9 cellular contexts compared by ENCODE assay signal in the genomic region with DNA sequence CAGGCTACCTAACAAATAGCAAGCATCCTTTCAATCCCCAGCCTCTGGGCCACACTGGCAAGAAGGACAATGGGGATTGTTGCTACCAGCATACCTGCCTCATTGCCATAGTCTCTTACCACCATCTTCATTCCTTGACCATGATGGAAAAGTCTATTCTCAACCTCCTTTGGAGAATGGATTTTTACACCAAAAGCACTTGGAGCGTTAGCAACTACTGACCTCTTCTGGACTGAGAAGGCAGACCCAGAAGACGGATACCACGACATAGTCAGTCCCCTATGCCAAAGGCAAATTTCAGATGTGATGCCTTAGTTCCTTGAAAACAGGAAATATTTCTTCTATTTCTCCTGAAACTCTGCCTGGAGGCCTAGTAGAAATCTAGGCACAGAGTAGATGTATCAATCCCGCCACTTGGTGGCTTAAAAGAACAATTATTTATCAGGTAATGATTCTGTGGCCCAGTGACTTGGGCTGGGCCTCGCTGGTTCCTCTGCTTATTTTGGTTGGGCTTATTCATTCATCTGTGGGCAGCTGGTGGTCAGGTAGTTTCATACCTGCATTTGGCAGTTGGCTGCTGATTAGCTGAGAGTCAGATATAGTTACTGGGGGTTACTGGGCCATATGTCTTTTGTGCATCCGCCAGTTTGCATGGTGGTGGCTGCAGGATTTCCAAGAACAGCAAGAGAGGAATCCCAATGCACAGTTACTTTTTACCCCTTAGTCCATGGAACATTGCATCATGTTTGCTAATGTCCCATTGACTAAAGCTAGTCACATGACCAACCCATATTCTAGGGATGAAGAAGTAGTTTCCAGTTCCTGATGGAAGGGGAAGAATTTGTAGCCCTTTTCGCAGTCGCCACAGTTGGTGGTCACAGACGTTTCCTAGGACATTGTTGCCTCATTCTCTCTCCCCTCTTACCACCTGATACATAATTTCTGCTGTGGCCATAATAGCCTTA.
DNase-seq lines count a peak whose midpoint lies in the region; ATAC-seq and TF ChIP-seq lines count a peak whose summit lies in the region.
"Had no signal": no experiment of that assay in that cellular context is flagged by ENCODE, and none has a peak within 500 bp of the region (broad histone marks: within the 10 kb centered on the region; RNA-seq: fewer than 3 reads in every experiment).

No MANE protein-coding gene starts in this region.

- H3K4me1 ChIP-seq in ascending aorta (no peaks in the 10 kb centered on the region), right lobe of liver (no peaks in the 10 kb centered on the region), uterus (no peaks in the 10 kb centered on the region)
- H3K4me1 ChIP-seq: gastroesophageal sphincter had no signal

- peak; percentile 68 for TF ChIP-seq CTCF in BJ (IDR thresholded peaks at IDR 0.05; ENCODE audit: insufficient read depth, low read depth, low read length)
- TF ChIP-seq CTCF in ascending aorta (IDR thresholded peaks at IDR 0.05), result peak in 2 of 3 experiments; percentile 38 to 47
- TF ChIP-seq CTCF in right lobe of liver (IDR thresholded peaks at IDR 0.05), result peak in 3 of 4 donors; percentile 32 to 51 (median 38)
- no peak for TF ChIP-seq CTCF in uterus (IDR thresholded peaks at IDR 0.05)

- H3K27ac ChIP-seq in ascending aorta (no peak overlapping the region), right lobe of liver (no peak overlapping the region), uterus (no peak overlapping the region)
- H3K27ac ChIP-seq: gastroesophageal sphincter had no signal

- H3K9me3 ChIP-seq in ascending aorta, result no peaks in the 10 kb centered on the region
- no peaks in the 10 kb centered on the region for H3K9me3 ChIP-seq in right lobe of liver
- no peaks in the 10 kb centered on the region for H3K9me3 ChIP-seq in uterus
- H3K9me3 ChIP-seq: gastroesophageal sphincter had no signal

- WGBS in right lobe of liver (ENCODE audit: insufficient coverage, low coverage, low lambda C conversion rate, missing lambda C conversion rate), result 76% methylated on average over 9 of the region's 9 CpGs

- ATAC-seq in right lobe of liver (peak; percentile 40 to 67 (median 52)), HG02885 (IDR thresholded peaks at IDR 0.05; ENCODE audit: poor library complexity, unreplicated experiment) (no peak)
- ATAC-seq: gastroesophageal sphincter had no signal

- H3K27me3 ChIP-seq in BJ (ENCODE audit: control insufficient read depth, insufficient read depth, low read length) (peaks cover 6% of the 10 kb centered on the region; the same call in 1 of the 2 replicates), ascending aorta (no peaks in the 10 kb centered on the region), right lobe of liver (no peaks in the 10 kb centered on the region), uterus (no peaks in the 10 kb centered on the region)

- intact Hi-C loops in ascending aorta (cut with DNase I), result loop anchor here (5.0 kb wide), 1 partner anchor 906 kb away; no protein-coding TSS in a partner anchor
- intact Hi-C loops in right lobe of liver (cut with DNase I), result no loop called here
- intact Hi-C loops in uterus (cut with DNase I; ENCODE audit: low total_unique reads), result no loop called here

- DNase-seq in BJ (ENCODE audit: low read depth) (no peak), HCEC 1CT (peak; percentile 16), ascending aorta (ENCODE audit: low spot score in 2 of 2) (no peak), right lobe of liver (no peak), NCI-H2029 (lab: John Stamatoyannopoulos, UW) (no peak), uterus (no peak)
- no peak for DNase-seq in effector CD8-positive, alpha-beta T cell (lab: John Stamatoyannopoulos, UW)

- TF ChIP-seq POLR2A in right lobe of liver (IDR thresholded peaks at IDR 0.05) (no peak), uterus (IDR thresholded peaks at IDR 0.05) (no peak)

- CTCF ChIA-PET in BJ (lab: Yijun Ruan, JAX), result interaction anchor here (0.6 to 4.0 kb wide), 13 partner anchors 9 to 906 kb away, joined by 3 to 21 read pairs (median 3); a partner anchor contains a TSS

- H3K4me3 ChIP-seq in BJ (ENCODE audit: low read depth, low read length), result no peak overlapping the region
- no peak overlapping the region for H3K4me3 ChIP-seq in ascending aorta
- H3K4me3 ChIP-seq in right lobe of liver, result no peak overlapping the region
- no peak overlapping the region for H3K4me3 ChIP-seq in uterus
- H3K4me3 ChIP-seq: gastroesophageal sphincter had no signal

- POLR2A ChIA-PET in BJ (lab: Charles Lee), result no interaction called here

- H3K36me3 ChIP-seq in BJ (ENCODE audit: control insufficient read depth, insufficient read depth, low read length) (no peaks in the 10 kb centered on the region), ascending aorta (no peaks in the 10 kb centered on the region), right lobe of liver (no peaks in the 10 kb centered on the region), uterus (no peaks in the 10 kb centered on the region)
- H3K36me3 ChIP-seq: gastroesophageal sphincter had no signal

Comparison
In these comparisons a context has a peak if more than half of its experiments do, and no peak if none do; other contexts are left out.
1. CTCF ChIP-seq: peak in BJ (single experiment), ascending aorta (2 of 3) and right lobe of liver (3 of 4); none in uterus (0 of 4).